In genomic region chr19:36833430-36833829, GRCh38 we compare ENCODE assay signal across 1 cellular context.
TF ChIP-seq lines count a peak whose summit lies in the region.

No MANE protein-coding gene starts in this region.

TF ChIP-seq in A549, 52 proteins besides CTCF, POLR2A, EP300 and RAD21 (continued from another document):
- TF ChIP-seq, protein P1, sequence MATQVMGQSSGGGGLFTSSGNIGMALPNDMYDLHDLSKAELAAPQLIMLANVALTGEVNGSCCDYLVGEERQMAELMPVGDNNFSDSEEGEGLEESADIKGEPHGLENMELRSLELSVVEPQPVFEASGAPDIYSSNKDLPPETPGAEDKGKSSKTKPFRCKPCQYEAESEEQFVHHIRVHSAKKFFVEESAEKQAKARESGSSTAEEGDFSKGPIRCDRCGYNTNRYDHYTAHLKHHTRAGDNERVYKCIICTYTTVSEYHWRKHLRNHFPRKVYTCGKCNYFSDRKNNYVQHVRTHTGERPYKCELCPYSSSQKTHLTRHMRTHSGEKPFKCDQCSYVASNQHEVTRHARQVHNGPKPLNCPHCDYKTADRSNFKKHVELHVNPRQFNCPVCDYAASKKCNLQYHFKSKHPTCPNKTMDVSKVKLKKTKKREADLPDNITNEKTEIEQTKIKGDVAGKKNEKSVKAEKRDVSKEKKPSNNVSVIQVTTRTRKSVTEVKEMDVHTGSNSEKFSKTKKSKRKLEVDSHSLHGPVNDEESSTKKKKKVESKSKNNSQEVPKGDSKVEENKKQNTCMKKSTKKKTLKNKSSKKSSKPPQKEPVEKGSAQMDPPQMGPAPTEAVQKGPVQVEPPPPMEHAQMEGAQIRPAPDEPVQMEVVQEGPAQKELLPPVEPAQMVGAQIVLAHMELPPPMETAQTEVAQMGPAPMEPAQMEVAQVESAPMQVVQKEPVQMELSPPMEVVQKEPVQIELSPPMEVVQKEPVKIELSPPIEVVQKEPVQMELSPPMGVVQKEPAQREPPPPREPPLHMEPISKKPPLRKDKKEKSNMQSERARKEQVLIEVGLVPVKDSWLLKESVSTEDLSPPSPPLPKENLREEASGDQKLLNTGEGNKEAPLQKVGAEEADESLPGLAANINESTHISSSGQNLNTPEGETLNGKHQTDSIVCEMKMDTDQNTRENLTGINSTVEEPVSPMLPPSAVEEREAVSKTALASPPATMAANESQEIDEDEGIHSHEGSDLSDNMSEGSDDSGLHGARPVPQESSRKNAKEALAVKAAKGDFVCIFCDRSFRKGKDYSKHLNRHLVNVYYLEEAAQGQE (IDR thresholded peaks at IDR 0.05), result no peak
- no peak for TF ChIP-seq ATOH8 (CRISPR knock-in tag; IDR thresholded peaks at IDR 0.05; ENCODE audit: low read depth)
